Comparison of ENCODE assay signal across 18 cellular contexts in genomic region chr2:238440767-238441166, GRCh38. TPM values are rescaled to one million over a fixed set of nuclear protein-coding genes. Genes with fewer than 3 reads are reported as not detected.
DNase-seq lines count a peak whose midpoint lies in the region; ATAC-seq and TF ChIP-seq lines count a peak whose summit lies in the region.
"Had no signal": no experiment of that assay in that cellular context is flagged by ENCODE, and none has a peak within 500 bp of the region (broad histone marks: within the 10 kb centered on the region; RNA-seq: fewer than 3 reads in every experiment).

No MANE protein-coding gene starts in this region.

- H3K9me3 ChIP-seq in SJSA1 (replicated peaks): no peaks in the 10 kb centered on the region
- H3K9me3 ChIP-seq in skeletal muscle satellite cell (replicated peaks; ENCODE audit: low read length): no peaks in the 10 kb centered on the region
- H3K9me3 ChIP-seq in suprapubic skin: no peaks in the 10 kb centered on the region
- H3K9me3 ChIP-seq: heart right ventricle, SJCRH30, upper lobe of right lung had no signal

- TF ChIP-seq EP300 in suprapubic skin (IDR thresholded peaks at IDR 0.05): no peak

- no peak overlapping the region for H3K4me3 Mint-ChIP-seq in activated naive CD8-positive, alpha-beta T cell
- H3K4me3 Mint-ChIP-seq in activated naive CD8-positive, alpha-beta T cell treated with anti-CD3 and anti-CD28 coated beads, Interleukin-2, amount 50 U/mL, for 24 hours: no peak overlapping the region
- H3K4me3 Mint-ChIP-seq: activated naive CD8-positive, alpha-beta T cell treated with anti-CD3 and anti-CD28 coated beads, Interleukin-2, amount 10 ng/mL, durations not matched to agents 7 days and 5 days; memory B cell had no signal

- peaks cover 66% of the 10 kb centered on the region for H3K4me1 Mint-ChIP-seq in activated naive CD8-positive, alpha-beta T cell (ENCODE audit: low read depth)
- peaks cover 52% of the 10 kb centered on the region for H3K4me1 Mint-ChIP-seq in activated naive CD8-positive, alpha-beta T cell treated with anti-CD3 and anti-CD28 coated beads, Interleukin-2, amount 50 U/mL, for 24 hours

- no peak for ATAC-seq in activated naive CD8-positive, alpha-beta T cell treated with anti-CD3 and anti-CD28 coated beads, Interleukin-2, amount 50 U/mL, for 24 hours
- no peak for ATAC-seq in foreskin keratinocyte
- no peak for ATAC-seq in GM21423 (IDR thresholded peaks at IDR 0.05; ENCODE audit: unreplicated experiment)
- ATAC-seq: upper lobe of right lung had no signal

- H3K27ac Mint-ChIP-seq in activated naive CD8-positive, alpha-beta T cell: peak overlapping the region; percentile 79
- H3K27ac Mint-ChIP-seq in activated naive CD8-positive, alpha-beta T cell treated with anti-CD3 and anti-CD28 coated beads, Interleukin-2, amount 50 U/mL, for 24 hours: no peak overlapping the region
- H3K27ac Mint-ChIP-seq: activated naive CD8-positive, alpha-beta T cell treated with anti-CD3 and anti-CD28 coated beads, Interleukin-2, amount 10 ng/mL, durations not matched to agents 7 days and 5 days had no signal

- H3K9ac ChIP-seq in skeletal muscle satellite cell (ENCODE audit: low read depth, low read length): peak overlapping the region; percentile 53
- H3K9ac ChIP-seq: neural progenitor cell had no signal

- H3K27me3 ChIP-seq in SJSA1 (replicated peaks) (no peaks in the 10 kb centered on the region), foreskin keratinocyte (no peaks in the 10 kb centered on the region), skeletal muscle satellite cell (ENCODE audit: control insufficient read depth, insufficient read depth, low read length) (no peaks in the 10 kb centered on the region), suprapubic skin (no peaks in the 10 kb centered on the region)
- H3K27me3 ChIP-seq: neural progenitor cell, SJCRH30, upper lobe of right lung had no signal

- H3K4me2 ChIP-seq in skeletal muscle satellite cell (ENCODE audit: low read length): no peak overlapping the region
- H3K4me2 ChIP-seq: neural progenitor cell had no signal

- H3K4me3 ChIP-seq in SJSA1: no peak overlapping the region
- no peak overlapping the region for H3K4me3 ChIP-seq in skeletal muscle satellite cell (ENCODE audit: low read length)
- H3K4me3 ChIP-seq in suprapubic skin: no peak overlapping the region
- H3K4me3 ChIP-seq: neural progenitor cell, SJCRH30, upper lobe of right lung had no signal

- H3K36me3 Mint-ChIP-seq in activated naive CD8-positive, alpha-beta T cell: peaks cover 20% of the 10 kb centered on the region
- peaks cover 61% of the 10 kb centered on the region for H3K36me3 Mint-ChIP-seq in activated naive CD8-positive, alpha-beta T cell treated with anti-CD3 and anti-CD28 coated beads, Interleukin-2, amount 50 U/mL, for 24 hours (ENCODE audit: low read depth)

- H3K9me3 Mint-ChIP-seq in activated naive CD8-positive, alpha-beta T cell (ENCODE audit: low read depth): no peaks in the 10 kb centered on the region
- no peaks in the 10 kb centered on the region for H3K9me3 Mint-ChIP-seq in activated naive CD8-positive, alpha-beta T cell treated with anti-CD3 and anti-CD28 coated beads, Interleukin-2, amount 50 U/mL, for 24 hours
- H3K9me3 Mint-ChIP-seq: activated naive CD8-positive, alpha-beta T cell treated with anti-CD3 and anti-CD28 coated beads, Interleukin-2, amount 10 ng/mL, durations not matched to agents 7 days and 5 days; memory B cell; neural progenitor cell had no signal

- TF ChIP-seq CTCF in foreskin keratinocyte (conservative IDR thresholded peaks at IDR 0.05) (no peak), suprapubic skin (IDR thresholded peaks at IDR 0.05) (no peak)

- TF ChIP-seq POLR2A in suprapubic skin (IDR thresholded peaks at IDR 0.05): no peak

- H3K27me3 Mint-ChIP-seq in activated naive CD8-positive, alpha-beta T cell: no peaks in the 10 kb centered on the region
- no peaks in the 10 kb centered on the region for H3K27me3 Mint-ChIP-seq in activated naive CD8-positive, alpha-beta T cell treated with anti-CD3 and anti-CD28 coated beads, Interleukin-2, amount 50 U/mL, for 24 hours
- H3K27me3 Mint-ChIP-seq: activated naive CD8-positive, alpha-beta T cell treated with anti-CD3 and anti-CD28 coated beads, Interleukin-2, amount 10 ng/mL, durations not matched to agents 7 days and 5 days; memory B cell had no signal

- H3K27ac ChIP-seq in SJSA1 (peak overlapping the region; percentile 88), foreskin keratinocyte (peak overlapping the region; percentile 50), suprapubic skin (no peak overlapping the region)
- H3K27ac ChIP-seq: neural progenitor cell had no signal

- 91% methylated on average over 11 of the region's 11 CpGs for WGBS in suprapubic skin

- DNase-seq in activated naive CD8-positive, alpha-beta T cell treated with anti-CD3 and anti-CD28 coated beads, Interleukin-2, amount 50 U/mL, for 24 hours: no peak
- DNase-seq in SJSA1 (ENCODE audit: low read depth in 1 of 2, low spot score in 2 of 2): no peak
- DNase-seq in foreskin keratinocyte: no peak
- no peak for DNase-seq in suprapubic skin (ENCODE audit: low spot score in 2 of 2)
- no peak for DNase-seq in midbrain (lab: John Stamatoyannopoulos, UW)
- DNase-seq: activated naive CD8-positive, alpha-beta T cell treated with anti-CD3 and anti-CD28 coated beads, Interleukin-2, amount 10 ng/mL, durations not matched to agents 7 days and 5 days; heart right ventricle; MM.1S; NCI-H1694 treated with DMSO at 0.1 percent for 48 hours; retina; SJCRH30; stimulated activated naive CD4-positive, alpha-beta T cell treated with Interleukin-2 at 50 U/mL for 16 hours; upper lobe of right lung had no signal

- H3K36me3 ChIP-seq in SJSA1 (peaks cover 84% of the 10 kb centered on the region), skeletal muscle satellite cell (ENCODE audit: insufficient read depth, low read length) (peaks cover 56% of the 10 kb centered on the region), suprapubic skin (peaks cover 26% of the 10 kb centered on the region)
- H3K36me3 ChIP-seq: neural progenitor cell had no signal

- peaks cover 38% of the 10 kb centered on the region for H3K4me1 ChIP-seq in SJSA1 (replicated peaks)
- peaks cover 26% of the 10 kb centered on the region for H3K4me1 ChIP-seq in foreskin keratinocyte
- peaks cover 55% of the 10 kb centered on the region for H3K4me1 ChIP-seq in skeletal muscle satellite cell (ENCODE audit: control insufficient read depth, insufficient read depth, low read length)
- H3K4me1 ChIP-seq in suprapubic skin: peaks cover 12% of the 10 kb centered on the region
- H3K4me1 ChIP-seq: neural progenitor cell had no signal

RNA-seq across cellular contexts. Expression of gene ASB1, which starts 14.0 kb away (rescaled TPM):
- 24.7 TPM in 2 replicates for total RNA-seq in SJSA1 (2014; rRNA removed; shearing (Covaris generic))
- 28.9 and 34.3 TPM in 2 replicates for total RNA-seq in foreskin keratinocyte
- polyA plus RNA-seq in foreskin keratinocyte: 40.5 and 42.5 TPM in 2 replicates
- 29.5 and 35.0 TPM in 2 replicates for total RNA-seq in skeletal muscle satellite cell (2012; rRNA removed)
- 10 to 100 TPM; 17.1 to 48.8 (median 22.1) TPM for total RNA-seq in suprapubic skin
